ENCODE assay signal across 8 cellular contexts in the genomic region with DNA sequence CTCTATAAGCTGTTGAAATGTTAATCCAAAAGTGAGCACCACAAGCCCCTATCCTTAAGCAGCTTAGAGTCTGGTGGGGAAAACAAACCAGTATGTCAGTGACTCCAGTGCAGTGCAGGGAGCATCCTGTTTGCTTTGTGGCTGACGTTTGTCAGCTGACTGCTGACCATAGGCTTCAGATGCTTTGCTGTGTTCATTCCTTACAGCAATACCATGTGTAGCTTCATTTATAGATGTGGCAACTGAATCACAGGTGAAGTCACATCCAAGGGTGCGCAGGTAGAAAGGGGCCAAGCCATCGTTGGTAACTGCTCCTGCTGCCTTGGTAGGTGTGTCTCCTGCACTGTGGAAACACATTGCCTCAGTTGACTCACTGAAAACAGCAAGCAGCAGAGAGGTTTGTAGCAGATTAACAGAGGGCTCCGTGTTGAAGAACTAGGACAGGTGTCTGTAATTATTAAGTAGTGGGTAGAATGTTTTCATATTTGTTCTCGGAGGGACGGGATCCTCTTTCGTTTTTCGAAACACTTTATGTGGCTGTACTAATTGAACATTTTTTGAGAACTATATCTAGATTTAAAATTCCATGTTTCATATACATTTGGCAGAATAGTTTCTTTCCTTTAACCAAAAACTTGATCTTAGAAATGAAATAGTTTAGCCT. TPM values are rescaled to one million over a fixed set of nuclear protein-coding genes. Genes with fewer than 3 reads are reported as not detected.
DNase-seq lines count a peak whose midpoint lies in the region; ATAC-seq and TF ChIP-seq lines count a peak whose summit lies in the region.

No MANE protein-coding gene starts in this region.

- H3K4me3 Mint-ChIP-seq in natural killer cell = peak overlapping the region; percentile 99

- CTCF ChIA-PET in RWPE1 (lab: Yijun Ruan, JAX) = interaction anchor here (0.5 kb wide), 1 partner anchor 37 kb away, joined by 4 read pairs; no protein-coding TSS in a partner anchor

- H3K27ac ChIP-seq in RWPE1 = peak overlapping the region; percentile 98

- peak overlapping the region; percentile 95 to 97 for H3K27ac Mint-ChIP-seq in natural killer cell

- intact Hi-C loops in natural killer cell (cut with micrococcal nuclease) = loop anchor here (1.0 to 5.0 kb wide), 5 partner anchors 39 to 1593 kb away; a partner anchor contains a TSS

- ATAC-seq in natural killer cell (peak; percentile 0 to 4 (median 1)), HG03457 (IDR thresholded peaks at IDR 0.05; ENCODE audit: unreplicated experiment) (no peak)

- peaks cover 51 to 52% of the 10 kb centered on the region in 2 donors for H3K4me1 Mint-ChIP-seq in natural killer cell

- H3K27me3 Mint-ChIP-seq in natural killer cell (ENCODE audit: low read depth in 2 of 2) = no peaks in the 10 kb centered on the region

- H3K36me3 Mint-ChIP-seq in natural killer cell = no peaks in the 10 kb centered on the region

- POLR2A ChIA-PET in RWPE1 (lab: Yijun Ruan, JAX; ENCODE audit: low non-redundant PET) = no interaction called here

- DNase-seq in activated CD4-positive, alpha-beta T cell treated with anti-CD3 and anti-CD28 coated beads for 1 hour = peak; percentile 18
- DNase-seq in activated CD4-positive, alpha-beta T cell treated with anti-CD3 and anti-CD28 coated beads, Interleukin-2, amount 50 U/mL, for 48 hours = no peak
- DNase-seq in RWPE1 (ENCODE audit: low spot score) = no peak
- peak; percentile 36 to 62 for DNase-seq in dermis microvascular lymphatic vessel endothelial cell (ENCODE audit: low read depth in 2 of 2)
- no peak for DNase-seq in natural killer cell
- DNase-seq in OCI-M1 (lab: John Stamatoyannopoulos, UW) = no peak
- no peak for DNase-seq in GOT3 (lab: John Stamatoyannopoulos, UW)

- no peaks in the 10 kb centered on the region for H3K9me3 Mint-ChIP-seq in natural killer cell

- TF ChIP-seq CTCF in RWPE1 (conservative IDR thresholded peaks at IDR 0.05; ENCODE audit: low read depth) (no peak), natural killer cell (IDR thresholded peaks at IDR 0.05) (no peak)

RNA-seq across cellular contexts. Expression of a gene that starts 2.0 kb away (rescaled TPM):
- total RNA-seq in dermis microvascular lymphatic vessel endothelial cell (54.0 and 80.5 TPM in 2 replicates), natural killer cell (100 to 1,000 TPM in 1 of 3 donors, 10 to 100 TPM in 2; 66.7 to 115 (median 84.5) TPM)

Comparison
In these comparisons a context has a peak if more than half of its experiments do, and no peak if none do; other contexts are left out.
1. DNase-seq: peak in activated CD4-positive, alpha-beta T cell treated with anti-CD3 and anti-CD28 coated beads for 1 hour (single experiment) and dermis microvascular lymphatic vessel endothelial cell (2 of 2); none in activated CD4-positive, alpha-beta T cell treated with anti-CD3 and anti-CD28 coated beads, Interleukin-2, amount 50 U/mL, for 48 hours (0 of 2), RWPE1 (single experiment), natural killer cell (single experiment), OCI-M1 (single experiment) and GOT3 (single experiment).